ENCODE assay signal across 23 cellular contexts in genomic region chr1:154594811-154595210, GRCh38. TPM values are rescaled to one million over a fixed set of nuclear protein-coding genes. Genes with fewer than 3 reads are reported as not detected.
"Had no signal": no experiment of that assay in that cellular context is flagged by ENCODE, and none has a peak within 500 bp of the region (broad histone marks: within the 10 kb centered on the region; RNA-seq: fewer than 3 reads in every experiment).

No MANE protein-coding gene starts in this region.

- H3K4me2 ChIP-seq: KMS-11 had no signal

- H3K9ac ChIP-seq: KMS-11 had no signal

- H3K4me3 ChIP-seq: SJSA1, SK-N-MC had no signal

- H3K9me3 ChIP-seq: SJSA1 had no signal

- H3K27ac ChIP-seq: KMS-11, SJSA1, SK-N-MC had no signal

- ATAC-seq: HepG2 had no signal

- H3K27me3 ChIP-seq: SJSA1 had no signal

- FAIRE-seq: HepG2 had no signal

- DNase-seq: IMR-90, Kasumi-1, MM.1S, NCI-H1092 treated with DMSO at 0.1 percent for 48 hours, NCI-H1436, NCI-H187, NCI-H2029, NCI-H2081 treated with DMSO at 0.1 percent for 48 hours, NCI-H2171, NCI-H226, NCI-H446, NCI-H510A, NCI-H524 treated with DMSO at 0.1 percent for 48 hours, NCI-H69, NCI-H774, Right ventricle myocardium superior, RPMI8226, SIG-M5 had no signal

RNA-seq across cellular contexts. Expression of gene CHRNB2, which starts 27.2 kb away (rescaled TPM):
- total RNA-seq: M059J, Right ventricle myocardium superior, SJSA1 had no signal
